Comparison of ENCODE assay signal across 13 cellular contexts in the genomic region with DNA sequence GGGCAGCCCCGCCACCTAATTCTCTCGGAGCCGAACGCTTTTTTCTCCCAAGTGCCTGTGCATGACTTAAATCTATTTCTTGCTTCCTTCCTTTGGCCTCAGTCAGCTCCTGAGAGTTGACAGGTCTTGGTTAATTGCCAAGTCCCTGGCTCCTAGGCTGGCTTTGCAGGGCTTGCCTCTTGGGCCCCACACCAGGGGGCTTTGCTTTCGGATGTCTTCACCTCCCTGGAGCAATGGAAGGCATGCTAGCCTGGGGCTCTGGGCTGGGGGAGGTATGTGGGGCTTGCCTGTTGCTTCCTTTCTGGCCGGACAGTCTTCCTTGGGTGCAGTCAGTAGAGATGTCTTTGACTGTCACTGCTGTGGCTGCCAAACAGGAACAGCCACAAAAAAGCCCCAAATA. TPM values are rescaled to one million over a fixed set of nuclear protein-coding genes. Genes with fewer than 3 reads are reported as not detected.
DNase-seq lines count a peak whose midpoint lies in the region; ATAC-seq and TF ChIP-seq lines count a peak whose summit lies in the region.
"Had no signal": no experiment of that assay in that cellular context is flagged by ENCODE, and none has a peak within 500 bp of the region (broad histone marks: within the 10 kb centered on the region; RNA-seq: fewer than 3 reads in every experiment).

No MANE protein-coding gene starts in this region.

- no peaks in the 10 kb centered on the region for H3K27me3 ChIP-seq in MG63
- no peaks in the 10 kb centered on the region for H3K27me3 ChIP-seq in Peyer's patch
- no peaks in the 10 kb centered on the region for H3K27me3 ChIP-seq in gastroesophageal sphincter

- H3K36me3 ChIP-seq in MG63, result peaks cover 10% of the 10 kb centered on the region
- no peaks in the 10 kb centered on the region for H3K36me3 ChIP-seq in Peyer's patch
- no peaks in the 10 kb centered on the region for H3K36me3 ChIP-seq in gastroesophageal sphincter
- H3K36me3 ChIP-seq in mucosa of descending colon (ENCODE audit: low read depth), result no peaks in the 10 kb centered on the region

- TF ChIP-seq CTCF in CD14-positive monocyte (IDR thresholded peaks at IDR 0.05), result no peak
- TF ChIP-seq CTCF in cardiac fibroblast (IDR thresholded peaks at IDR 0.05; ENCODE audit: low read depth, low read length), result no peak
- no peak for TF ChIP-seq CTCF in nephron (IDR thresholded peaks at IDR 0.05; ENCODE audit: unreplicated experiment in 3 of 3)
- TF ChIP-seq CTCF in Peyer's patch (IDR thresholded peaks at IDR 0.05), result no peak
- no peak for TF ChIP-seq CTCF in gastroesophageal sphincter (IDR thresholded peaks at IDR 0.05)
- no peak for TF ChIP-seq CTCF in mucosa of descending colon (IDR thresholded peaks at IDR 0.05)

- intact Hi-C loops in CD14-positive monocyte (cut with micrococcal nuclease) (loop anchor here in 1 of 2 donors (10.0 kb wide), 1 partner anchor 309 kb away; the partner anchor contains the start of gene ANKRD33), mucosa of descending colon (cut with DNase I, micrococcal nuclease) (no loop called here)
- intact Hi-C loops in activated CD4-positive, alpha-beta T cell treated with anti-CD3 and anti-CD28 coated beads, Interleukin-2, amount 10 ng/mL, durations not matched to agents 24 days and 14 days (cut with micrococcal nuclease), result no loop called here

- peaks cover 97% of the 10 kb centered on the region for H3K4me1 Mint-ChIP-seq in CD14-positive monocyte
- peaks cover 58% of the 10 kb centered on the region for H3K4me1 Mint-ChIP-seq in nephron
- peaks cover 4% of the 10 kb centered on the region for H3K4me1 Mint-ChIP-seq in activated CD4-positive, alpha-beta T cell treated with anti-CD3 and anti-CD28 coated beads, Interleukin-2, amount 10 ng/mL, durations not matched to agents 24 days and 14 days

- H3K4me1 ChIP-seq in Peyer's patch, result peaks cover 0 to 25% (median 3%) of the 10 kb centered on the region in 4 donors
- H3K4me1 ChIP-seq in gastroesophageal sphincter, result peaks cover 6 to 61% (median 39%) of the 10 kb centered on the region in 3 donors
- no peaks in the 10 kb centered on the region for H3K4me1 ChIP-seq in mucosa of descending colon (ENCODE audit: low read depth)

- H3K4me3 Mint-ChIP-seq in CD14-positive monocyte (peak overlapping the region in 1 of 2 donors; percentile 71), nephron (peak overlapping the region; percentile 19 to 62 (median 43))
- H3K4me3 Mint-ChIP-seq in activated CD4-positive, alpha-beta T cell treated with anti-CD3 and anti-CD28 coated beads, Interleukin-2, amount 10 ng/mL, durations not matched to agents 24 days and 14 days, result no peak overlapping the region

- DNase-seq in CD14-positive monocyte (ENCODE audit: low spot score) (no peak), MG63 (peak; percentile 76), cardiac fibroblast (ENCODE audit: low read depth in 2 of 2) (peak; percentile 48 to 85), Peyer's patch (no peak), mucosa of descending colon (no peak)
- DNase-seq in activated CD4-positive, alpha-beta T cell treated with anti-CD3 and anti-CD28 coated beads, Interleukin-2, amount 10 ng/mL, durations not matched to agents 24 days and 14 days, result no peak
- DNase-seq: activated naive CD4-positive, alpha-beta T cell treated with anti-CD3 and anti-CD28 coated beads, Interleukin-2, amount 50 U/mL, for 16 hours; MM.1S; SHP77; stimulated activated CD4-positive, alpha-beta T cell treated with anti-CD3 and anti-CD28 coated beads, Interleukin-2, amount 100 ng/mL, for 48 hours had no signal

- ATAC-seq in gastroesophageal sphincter (no peak), mucosa of descending colon (no peak)

- H3K9me3 Mint-ChIP-seq in CD14-positive monocyte (peaks cover 0 to 2% (median 0%) of the 10 kb centered on the region in 7 donors), nephron (no peaks in the 10 kb centered on the region)
- H3K9me3 Mint-ChIP-seq in activated CD4-positive, alpha-beta T cell treated with anti-CD3 and anti-CD28 coated beads, Interleukin-2, amount 10 ng/mL, durations not matched to agents 24 days and 14 days, result no peaks in the 10 kb centered on the region

- TF ChIP-seq POLR2A in Peyer's patch (IDR thresholded peaks at IDR 0.05), result no peak
- TF ChIP-seq POLR2A in gastroesophageal sphincter (IDR thresholded peaks at IDR 0.05), result no peak

- H3K27ac ChIP-seq in Peyer's patch, result no peak overlapping the region
- H3K27ac ChIP-seq in gastroesophageal sphincter, result peak overlapping the region in 2 of 4 donors; percentile 6 to 78

- H3K4me3 ChIP-seq in MG63 (no peak overlapping the region), cardiac fibroblast (replicated peaks in 1 of 2; ENCODE audit: low read depth in 2 of 2, low read length in 2 of 2) (no peak overlapping the region), Peyer's patch (no peak overlapping the region), gastroesophageal sphincter (no peak overlapping the region), mucosa of descending colon (no peak overlapping the region)

- H3K36me3 Mint-ChIP-seq in CD14-positive monocyte, result peaks cover 0 to 7% of the 10 kb centered on the region in 2 donors
- no peaks in the 10 kb centered on the region for H3K36me3 Mint-ChIP-seq in nephron (ENCODE audit: low read depth)
- no peaks in the 10 kb centered on the region for H3K36me3 Mint-ChIP-seq in activated CD4-positive, alpha-beta T cell treated with anti-CD3 and anti-CD28 coated beads, Interleukin-2, amount 10 ng/mL, durations not matched to agents 24 days and 14 days (ENCODE audit: low read depth)

- 17 to 21% methylated on average over 3 to 5 of the region's 6 CpGs for WGBS in gastroesophageal sphincter (ENCODE audit: low coverage in 1 of 2), 2 donors

- H3K9me3 ChIP-seq in MG63 (no peaks in the 10 kb centered on the region), Peyer's patch (no peaks in the 10 kb centered on the region), gastroesophageal sphincter (no peaks in the 10 kb centered on the region), mucosa of descending colon (no peaks in the 10 kb centered on the region)

- H3K27ac Mint-ChIP-seq in CD14-positive monocyte (peak overlapping the region; percentile 73 to 98 (median 90)), nephron (peak overlapping the region; percentile 94 to 97 (median 95))
- no peak overlapping the region for H3K27ac Mint-ChIP-seq in activated CD4-positive, alpha-beta T cell treated with anti-CD3 and anti-CD28 coated beads, Interleukin-2, amount 10 ng/mL, durations not matched to agents 24 days and 14 days

- TF ChIP-seq EP300 in gastroesophageal sphincter (IDR thresholded peaks at IDR 0.05), result no peak

- H3K27me3 Mint-ChIP-seq in CD14-positive monocyte (ENCODE audit: low read depth in 3 of 3) (peaks cover 0 to 3% (median 1%) of the 10 kb centered on the region in 3 donors), nephron (ENCODE audit: low read depth) (peaks cover 5% of the 10 kb centered on the region)
- H3K27me3 Mint-ChIP-seq in activated CD4-positive, alpha-beta T cell treated with anti-CD3 and anti-CD28 coated beads, Interleukin-2, amount 10 ng/mL, durations not matched to agents 24 days and 14 days, result peaks cover 4% of the 10 kb centered on the region

RNA-seq across cellular contexts. Expression of gene KRT80, which starts 2.2 kb away (rescaled TPM):
- polyA plus RNA-seq in CD14-positive monocyte, result under 1 TPM; 0.18 to 0.52 TPM
- total RNA-seq in MG63 (2014; rRNA removed; shearing (Covaris generic); ENCODE audit: low replicate concordance), result 12.0 and 18.2 TPM in 2 replicates
- total RNA-seq in Peyer's patch (under 1 TPM in 2 of 4 donors, not detected in 2; 0.13 to 0.38 TPM), gastroesophageal sphincter (under 1 TPM in 3 of 4 donors, not detected in 1; 0.16 to 0.54 (median 0.31) TPM), mucosa of descending colon (under 1 TPM in 1 of 3 donors, not detected in 2; 0.06 TPM)
- not detected in 2 replicates for total RNA-seq in activated CD4-positive, alpha-beta T cell treated with anti-CD3 and anti-CD28 coated beads, Interleukin-2, amount 10 ng/mL, durations not matched to agents 24 days and 14 days

RNA-seq across cellular contexts. Expression of gene KRT7, which starts 39.1 kb away (rescaled TPM):
- polyA plus RNA-seq in CD14-positive monocyte, result 1 to 10 TPM in 1 of 2 donors, not detected in 1; 2.7 TPM
- 163 and 302 TPM in 2 replicates for total RNA-seq in MG63 (2014; rRNA removed; shearing (Covaris generic); ENCODE audit: low replicate concordance)
- total RNA-seq in Peyer's patch, result 1 to 10 TPM in 1 of 4 donors, under 1 TPM in 1, not detected in 2; 0.67 to 1.2 TPM
- total RNA-seq in activated CD4-positive, alpha-beta T cell treated with anti-CD3 and anti-CD28 coated beads, Interleukin-2, amount 10 ng/mL, durations not matched to agents 24 days and 14 days, result 12.3 and 15.8 TPM in 2 replicates
- 10 to 100 TPM in 1 of 4 donors, 1 to 10 TPM in 2, under 1 TPM in 1; 0.47 to 78.7 (median 4.3) TPM for total RNA-seq in gastroesophageal sphincter
- total RNA-seq in mucosa of descending colon, result 1 to 10 TPM; 1.0 to 6.4 (median 1.7) TPM
- total RNA-seq: G401 had no signal

Comparison
In these comparisons a context has a peak if more than half of its experiments do, and no peak if none do; other contexts are left out.
1. DNase-seq: peak in MG63 (single experiment) and cardiac fibroblast (2 of 2); none in CD14-positive monocyte (single experiment), Peyer's patch (0 of 3), activated CD4-positive, alpha-beta T cell treated with anti-CD3 and anti-CD28 coated beads, Interleukin-2, amount 10 ng/mL, durations not matched to agents 24 days and 14 days (single experiment) and mucosa of descending colon (0 of 3).